Comparison of ENCODE assay signal across 1 cellular context in the genomic region with DNA sequence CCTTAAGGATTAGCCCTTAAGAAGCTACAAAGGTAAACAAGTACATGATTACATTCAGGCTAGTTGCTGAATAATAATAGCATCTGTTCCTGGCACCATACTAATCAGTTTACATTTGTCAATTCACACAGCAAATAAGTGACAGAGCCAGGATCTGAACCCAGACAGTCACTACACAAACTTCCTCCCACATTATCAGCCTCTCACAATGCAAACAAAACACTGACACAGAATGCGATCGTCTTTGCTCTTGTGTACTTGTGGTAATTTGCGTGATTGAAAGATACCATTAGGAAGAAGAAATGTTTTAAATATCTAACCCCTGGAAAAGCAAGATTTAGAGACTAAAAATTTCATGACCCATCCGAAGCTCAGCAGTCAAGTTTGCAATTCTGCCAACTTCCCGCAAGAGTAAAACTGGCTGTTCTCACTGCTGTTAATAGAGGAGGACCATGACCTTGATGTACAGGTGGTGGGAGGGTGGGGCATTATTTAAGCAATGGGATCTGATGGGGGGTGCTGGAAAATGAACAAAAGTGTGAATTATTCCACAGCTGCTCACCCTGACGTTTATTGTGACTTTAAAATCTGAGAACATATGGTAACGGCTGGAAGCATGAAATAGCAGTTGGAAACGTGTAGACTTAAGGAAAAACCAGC.
TF ChIP-seq lines count a peak whose summit lies in the region.

No MANE protein-coding gene starts in this region.

TF ChIP-seq in HepG2, 621 proteins besides CTCF, POLR2A, EP300 and RAD21 (continued from another document and continues in another):
- TF ChIP-seq PRMT3 (CRISPR knock-in tag; IDR thresholded peaks at IDR 0.05; ENCODE audit: borderline replicate concordance, low read depth) (no peak), ZNF749 (CRISPR knock-in tag; IDR thresholded peaks at IDR 0.05; ENCODE audit: borderline replicate concordance) (no peak), TAF15 (IDR thresholded peaks at IDR 0.05; ENCODE audit: low read depth, low read length, poor library complexity, severe bottlenecking) (no peak), FOXA1 (IDR thresholded peaks at IDR 0.05) (no peak), FOXA1 (CRISPR knock-in tag; IDR thresholded peaks at IDR 0.05) (peak; percentile 72), PPARG (CRISPR knock-in tag; conservative IDR thresholded peaks at IDR 0.05) (0 out of 2 replicates have a peak, but pooled peaks have one; percentile 15), FOXJ3 (CRISPR knock-in tag; IDR thresholded peaks at IDR 0.05; ENCODE audit: borderline replicate concordance) (peak; percentile 55; the same call in 1 of the 2 replicates), RFXAP (CRISPR knock-in tag; IDR thresholded peaks at IDR 0.05; ENCODE audit: borderline replicate concordance) (no peak), ZNF563 (CRISPR knock-in tag; IDR thresholded peaks at IDR 0.05) (no peak), FOSL2 (CRISPR knock-in tag; IDR thresholded peaks at IDR 0.05) (peak; percentile 65), BORCS8-MEF2B (CRISPR knock-in tag; IDR thresholded peaks at IDR 0.05) (no peak), WIZ (CRISPR knock-in tag; IDR thresholded peaks at IDR 0.05) (no peak), NFATC3 (CRISPR knock-in tag; IDR thresholded peaks at IDR 0.05) (no peak), ZNF331 (CRISPR knock-in tag; IDR thresholded peaks at IDR 0.05) (no peak), GABPB1 (CRISPR knock-in tag; IDR thresholded peaks at IDR 0.05) (no peak), ZMAT3 (CRISPR knock-in tag; conservative IDR thresholded peaks at IDR 0.05) (no peak), ZNF10 (CRISPR knock-in tag; IDR thresholded peaks at IDR 0.05; ENCODE audit: borderline replicate concordance, low read depth) (no peak), YEATS4 (CRISPR knock-in tag; IDR thresholded peaks at IDR 0.05; ENCODE audit: borderline replicate concordance) (0 out of 2 replicates have a peak, but pooled peaks have one; percentile 45), ZNF577 (CRISPR knock-in tag; IDR thresholded peaks at IDR 0.05; ENCODE audit: borderline replicate concordance, low read depth) (no peak)
- TF ChIP-seq, protein P1, sequence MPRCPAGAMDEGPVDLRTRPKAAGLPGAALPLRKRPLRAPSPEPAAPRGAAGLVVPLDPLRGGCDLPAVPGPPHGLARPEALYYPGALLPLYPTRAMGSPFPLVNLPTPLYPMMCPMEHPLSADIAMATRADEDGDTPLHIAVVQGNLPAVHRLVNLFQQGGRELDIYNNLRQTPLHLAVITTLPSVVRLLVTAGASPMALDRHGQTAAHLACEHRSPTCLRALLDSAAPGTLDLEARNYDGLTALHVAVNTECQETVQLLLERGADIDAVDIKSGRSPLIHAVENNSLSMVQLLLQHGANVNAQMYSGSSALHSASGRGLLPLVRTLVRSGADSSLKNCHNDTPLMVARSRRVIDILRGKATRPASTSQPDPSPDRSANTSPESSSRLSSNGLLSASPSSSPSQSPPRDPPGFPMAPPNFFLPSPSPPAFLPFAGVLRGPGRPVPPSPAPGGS (CRISPR knock-in tag; IDR thresholded peaks at IDR 0.05): no peak
- TF ChIP-seq, protein P2, sequence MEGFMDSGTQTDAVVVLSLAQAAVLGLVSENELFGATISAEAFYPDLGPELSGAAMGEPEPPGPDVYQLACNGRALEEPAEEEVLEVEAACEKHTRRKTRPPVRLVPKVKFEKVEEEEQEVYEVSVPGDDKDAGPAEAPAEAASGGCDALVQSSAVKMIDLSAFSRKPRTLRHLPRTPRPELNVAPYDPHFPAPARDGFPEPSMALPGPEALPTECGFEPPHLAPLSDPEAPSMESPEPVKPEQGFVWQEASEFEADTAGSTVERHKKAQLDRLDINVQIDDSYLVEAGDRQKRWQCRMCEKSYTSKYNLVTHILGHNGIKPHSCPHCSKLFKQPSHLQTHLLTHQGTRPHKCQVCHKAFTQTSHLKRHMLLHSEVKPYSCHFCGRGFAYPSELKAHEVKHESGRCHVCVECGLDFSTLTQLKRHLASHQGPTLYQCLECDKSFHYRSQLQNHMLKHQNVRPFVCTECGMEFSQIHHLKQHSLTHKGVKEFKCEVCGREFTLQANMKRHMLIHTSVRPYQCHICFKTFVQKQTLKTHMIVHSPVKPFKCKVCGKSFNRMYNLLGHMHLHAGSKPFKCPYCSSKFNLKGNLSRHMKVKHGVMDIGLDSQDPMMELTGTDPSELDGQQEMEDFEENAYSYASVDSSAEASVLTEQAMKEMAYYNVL (CRISPR knock-in tag; IDR thresholded peaks at IDR 0.05; ENCODE audit: borderline replicate concordance): no peak
- TF ChIP-seq, protein P3, sequence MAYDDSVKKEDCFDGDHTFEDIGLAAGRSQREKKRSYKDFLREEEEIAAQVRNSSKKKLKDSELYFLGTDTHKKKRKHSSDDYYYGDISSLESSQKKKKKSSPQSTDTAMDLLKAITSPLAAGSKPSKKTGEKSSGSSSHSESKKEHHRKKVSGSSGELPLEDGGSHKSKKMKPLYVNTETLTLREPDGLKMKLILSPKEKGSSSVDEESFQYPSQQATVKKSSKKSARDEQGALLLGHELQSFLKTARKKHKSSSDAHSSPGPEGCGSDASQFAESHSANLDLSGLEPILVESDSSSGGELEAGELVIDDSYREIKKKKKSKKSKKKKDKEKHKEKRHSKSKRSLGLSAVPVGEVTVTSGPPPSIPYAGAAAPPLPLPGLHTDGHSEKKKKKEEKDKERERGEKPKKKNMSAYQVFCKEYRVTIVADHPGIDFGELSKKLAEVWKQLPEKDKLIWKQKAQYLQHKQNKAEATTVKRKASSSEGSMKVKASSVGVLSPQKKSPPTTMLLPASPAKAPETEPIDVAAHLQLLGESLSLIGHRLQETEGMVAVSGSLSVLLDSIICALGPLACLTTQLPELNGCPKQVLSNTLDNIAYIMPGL (CRISPR knock-in tag; IDR thresholded peaks at IDR 0.05; ENCODE audit: borderline replicate concordance in 1 of 2, low read depth in 1 of 2): no peak
- TF ChIP-seq, protein P4, sequence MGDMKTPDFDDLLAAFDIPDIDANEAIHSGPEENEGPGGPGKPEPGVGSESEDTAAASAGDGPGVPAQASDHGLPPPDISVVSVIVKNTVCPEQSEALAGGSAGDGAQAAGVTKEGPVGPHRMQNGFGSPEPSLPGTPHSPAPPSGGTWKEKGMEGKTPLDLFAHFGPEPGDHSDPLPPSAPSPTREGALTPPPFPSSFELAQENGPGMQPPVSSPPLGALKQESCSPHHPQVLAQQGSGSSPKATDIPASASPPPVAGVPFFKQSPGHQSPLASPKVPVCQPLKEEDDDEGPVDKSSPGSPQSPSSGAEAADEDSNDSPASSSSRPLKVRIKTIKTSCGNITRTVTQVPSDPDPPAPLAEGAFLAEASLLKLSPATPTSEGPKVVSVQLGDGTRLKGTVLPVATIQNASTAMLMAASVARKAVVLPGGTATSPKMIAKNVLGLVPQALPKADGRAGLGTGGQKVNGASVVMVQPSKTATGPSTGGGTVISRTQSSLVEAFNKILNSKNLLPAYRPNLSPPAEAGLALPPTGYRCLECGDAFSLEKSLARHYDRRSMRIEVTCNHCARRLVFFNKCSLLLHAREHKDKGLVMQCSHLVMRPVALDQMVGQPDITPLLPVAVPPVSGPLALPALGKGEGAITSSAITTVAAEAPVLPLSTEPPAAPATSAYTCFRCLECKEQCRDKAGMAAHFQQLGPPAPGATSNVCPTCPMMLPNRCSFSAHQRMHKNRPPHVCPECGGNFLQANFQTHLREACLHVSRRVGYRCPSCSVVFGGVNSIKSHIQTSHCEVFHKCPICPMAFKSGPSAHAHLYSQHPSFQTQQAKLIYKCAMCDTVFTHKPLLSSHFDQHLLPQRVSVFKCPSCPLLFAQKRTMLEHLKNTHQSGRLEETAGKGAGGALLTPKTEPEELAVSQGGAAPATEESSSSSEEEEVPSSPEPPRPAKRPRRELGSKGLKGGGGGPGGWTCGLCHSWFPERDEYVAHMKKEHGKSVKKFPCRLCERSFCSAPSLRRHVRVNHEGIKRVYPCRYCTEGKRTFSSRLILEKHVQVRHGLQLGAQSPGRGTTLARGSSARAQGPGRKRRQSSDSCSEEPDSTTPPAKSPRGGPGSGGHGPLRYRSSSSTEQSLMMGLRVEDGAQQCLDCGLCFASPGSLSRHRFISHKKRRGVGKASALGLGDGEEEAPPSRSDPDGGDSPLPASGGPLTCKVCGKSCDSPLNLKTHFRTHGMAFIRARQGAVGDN (CRISPR knock-in tag; IDR thresholded peaks at IDR 0.05): no peak
- TF ChIP-seq, protein P5, sequence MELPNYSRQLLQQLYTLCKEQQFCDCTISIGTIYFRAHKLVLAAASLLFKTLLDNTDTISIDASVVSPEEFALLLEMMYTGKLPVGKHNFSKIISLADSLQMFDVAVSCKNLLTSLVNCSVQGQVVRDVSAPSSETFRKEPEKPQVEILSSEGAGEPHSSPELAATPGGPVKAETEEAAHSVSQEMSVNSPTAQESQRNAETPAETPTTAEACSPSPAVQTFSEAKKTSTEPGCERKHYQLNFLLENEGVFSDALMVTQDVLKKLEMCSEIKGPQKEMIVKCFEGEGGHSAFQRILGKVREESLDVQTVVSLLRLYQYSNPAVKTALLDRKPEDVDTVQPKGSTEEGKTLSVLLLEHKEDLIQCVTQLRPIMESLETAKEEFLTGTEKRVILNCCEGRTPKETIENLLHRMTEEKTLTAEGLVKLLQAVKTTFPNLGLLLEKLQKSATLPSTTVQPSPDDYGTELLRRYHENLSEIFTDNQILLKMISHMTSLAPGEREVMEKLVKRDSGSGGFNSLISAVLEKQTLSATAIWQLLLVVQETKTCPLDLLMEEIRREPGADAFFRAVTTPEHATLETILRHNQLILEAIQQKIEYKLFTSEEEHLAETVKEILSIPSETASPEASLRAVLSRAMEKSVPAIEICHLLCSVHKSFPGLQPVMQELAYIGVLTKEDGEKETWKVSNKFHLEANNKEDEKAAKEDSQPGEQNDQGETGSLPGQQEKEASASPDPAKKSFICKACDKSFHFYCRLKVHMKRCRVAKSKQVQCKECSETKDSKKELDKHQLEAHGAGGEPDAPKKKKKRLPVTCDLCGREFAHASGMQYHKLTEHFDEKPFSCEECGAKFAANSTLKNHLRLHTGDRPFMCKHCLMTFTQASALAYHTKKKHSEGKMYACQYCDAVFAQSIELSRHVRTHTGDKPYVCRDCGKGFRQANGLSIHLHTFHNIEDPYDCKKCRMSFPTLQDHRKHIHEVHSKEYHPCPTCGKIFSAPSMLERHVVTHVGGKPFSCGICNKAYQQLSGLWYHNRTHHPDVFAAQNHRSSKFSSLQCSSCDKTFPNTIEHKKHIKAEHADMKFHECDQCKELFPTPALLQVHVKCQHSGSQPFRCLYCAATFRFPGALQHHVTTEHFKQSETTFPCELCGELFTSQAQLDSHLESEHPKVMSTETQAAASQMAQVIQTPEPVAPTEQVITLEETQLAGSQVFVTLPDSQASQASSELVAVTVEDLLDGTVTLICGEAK (IDR thresholded peaks at IDR 0.05): no peak
- TF ChIP-seq, protein P5 (CRISPR knock-in tag; IDR thresholded peaks at IDR 0.05): no peak
- TF ChIP-seq, protein P6, sequence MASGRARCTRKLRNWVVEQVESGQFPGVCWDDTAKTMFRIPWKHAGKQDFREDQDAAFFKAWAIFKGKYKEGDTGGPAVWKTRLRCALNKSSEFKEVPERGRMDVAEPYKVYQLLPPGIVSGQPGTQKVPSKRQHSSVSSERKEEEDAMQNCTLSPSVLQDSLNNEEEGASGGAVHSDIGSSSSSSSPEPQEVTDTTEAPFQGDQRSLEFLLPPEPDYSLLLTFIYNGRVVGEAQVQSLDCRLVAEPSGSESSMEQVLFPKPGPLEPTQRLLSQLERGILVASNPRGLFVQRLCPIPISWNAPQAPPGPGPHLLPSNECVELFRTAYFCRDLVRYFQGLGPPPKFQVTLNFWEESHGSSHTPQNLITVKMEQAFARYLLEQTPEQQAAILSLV (CRISPR knock-in tag; IDR thresholded peaks at IDR 0.05; ENCODE audit: borderline replicate concordance): no peak
- TF ChIP-seq, protein P7, sequence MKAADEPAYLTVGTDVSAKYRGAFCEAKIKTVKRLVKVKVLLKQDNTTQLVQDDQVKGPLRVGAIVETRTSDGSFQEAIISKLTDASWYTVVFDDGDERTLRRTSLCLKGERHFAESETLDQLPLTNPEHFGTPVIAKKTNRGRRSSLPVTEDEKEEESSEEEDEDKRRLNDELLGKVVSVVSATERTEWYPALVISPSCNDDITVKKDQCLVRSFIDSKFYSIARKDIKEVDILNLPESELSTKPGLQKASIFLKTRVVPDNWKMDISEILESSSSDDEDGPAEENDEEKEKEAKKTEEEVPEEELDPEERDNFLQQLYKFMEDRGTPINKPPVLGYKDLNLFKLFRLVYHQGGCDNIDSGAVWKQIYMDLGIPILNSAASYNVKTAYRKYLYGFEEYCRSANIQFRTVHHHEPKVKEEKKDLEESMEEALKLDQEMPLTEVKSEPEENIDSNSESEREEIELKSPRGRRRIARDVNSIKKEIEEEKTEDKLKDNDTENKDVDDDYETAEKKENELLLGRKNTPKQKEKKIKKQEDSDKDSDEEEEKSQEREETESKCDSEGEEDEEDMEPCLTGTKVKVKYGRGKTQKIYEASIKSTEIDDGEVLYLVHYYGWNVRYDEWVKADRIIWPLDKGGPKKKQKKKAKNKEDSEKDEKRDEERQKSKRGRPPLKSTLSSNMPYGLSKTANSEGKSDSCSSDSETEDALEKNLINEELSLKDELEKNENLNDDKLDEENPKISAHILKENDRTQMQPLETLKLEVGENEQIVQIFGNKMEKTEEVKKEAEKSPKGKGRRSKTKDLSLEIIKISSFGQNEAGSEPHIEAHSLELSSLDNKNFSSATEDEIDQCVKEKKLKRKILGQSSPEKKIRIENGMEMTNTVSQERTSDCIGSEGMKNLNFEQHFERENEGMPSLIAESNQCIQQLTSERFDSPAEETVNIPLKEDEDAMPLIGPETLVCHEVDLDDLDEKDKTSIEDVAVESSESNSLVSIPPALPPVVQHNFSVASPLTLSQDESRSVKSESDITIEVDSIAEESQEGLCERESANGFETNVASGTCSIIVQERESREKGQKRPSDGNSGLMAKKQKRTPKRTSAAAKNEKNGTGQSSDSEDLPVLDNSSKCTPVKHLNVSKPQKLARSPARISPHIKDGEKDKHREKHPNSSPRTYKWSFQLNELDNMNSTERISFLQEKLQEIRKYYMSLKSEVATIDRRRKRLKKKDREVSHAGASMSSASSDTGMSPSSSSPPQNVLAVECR (CRISPR knock-in tag; IDR thresholded peaks at IDR 0.05; ENCODE audit: borderline replicate concordance): peak; percentile 25; the same call in 1 of the 2 replicates
